In genomic region chr18:48951448-48952286, GRCh38 we compare ENCODE assay signal across 8 cellular contexts. TPM values are rescaled to one million over a fixed set of nuclear protein-coding genes. Genes with fewer than 3 reads are reported as not detected.
DNase-seq lines count a peak whose midpoint lies in the region; ATAC-seq and TF ChIP-seq lines count a peak whose summit lies in the region.

No MANE protein-coding gene starts in this region.

- TF ChIP-seq POLR2A in ovary (IDR thresholded peaks at IDR 0.05) (peak; percentile 59), upper lobe of left lung (IDR thresholded peaks at IDR 0.05) (peak in 3 of 4 donors; percentile 60 to 96 (median 95))

- peak overlapping the region; percentile 84 for H3K27ac Mint-ChIP-seq in activated naive CD8-positive, alpha-beta T cell treated with anti-CD3 and anti-CD28 coated beads for 36 hours

- peak; percentile 46 for ATAC-seq in SK-N-SH treated with all-trans-retinoic acid at 6 μM for 48 hours
- peak; percentile 83 to 89 for ATAC-seq in upper lobe of left lung (ENCODE audit: low FRiP score in 2 of 2)

- H3K4me1 ChIP-seq in HEK293 (ENCODE audit: control insufficient read depth, insufficient read depth, low read length) (peaks cover 18% of the 10 kb centered on the region), ovary (ENCODE audit: insufficient read depth) (peaks cover 11% of the 10 kb centered on the region), upper lobe of left lung (peaks cover 34 to 49% (median 40%) of the 10 kb centered on the region in 4 donors)

- peaks cover 0 to 28% of the 10 kb centered on the region in 2 experiments; a peak in 1 of 3 replicates for H3K36me3 ChIP-seq in HEK293 (ENCODE audit: control insufficient read depth in 2 of 2, insufficient read depth in 1 of 2, low read length in 2 of 2)
- H3K36me3 ChIP-seq in ovary, result no peaks in the 10 kb centered on the region
- peaks cover 0 to 13% (median 2%) of the 10 kb centered on the region in 4 donors for H3K36me3 ChIP-seq in upper lobe of left lung

- H3K4me1 Mint-ChIP-seq in activated naive CD8-positive, alpha-beta T cell treated with anti-CD3 and anti-CD28 coated beads for 36 hours, result peaks cover 24% of the 10 kb centered on the region

- H3K4me3 Mint-ChIP-seq in activated naive CD8-positive, alpha-beta T cell treated with anti-CD3 and anti-CD28 coated beads for 36 hours, result peak overlapping the region; percentile 89

- TF ChIP-seq EP300 in ovary (IDR thresholded peaks at IDR 0.05) (no peak), upper lobe of left lung (IDR thresholded peaks at IDR 0.05) (no peak)

- peak overlapping the region; percentile 100 for H3K27ac ChIP-seq in HEK293 (ENCODE audit: extremely low read depth, low read depth, low read length)
- peak overlapping the region; percentile 91 to 96 for H3K27ac ChIP-seq in ovary
- H3K27ac ChIP-seq in upper lobe of left lung, result peak overlapping the region; percentile 95 to 98 (median 96)

- DNase-seq in NAMALWA (ENCODE audit: low spot score), result peak; percentile 91
- peak; percentile 72 for DNase-seq in activated naive CD8-positive, alpha-beta T cell treated with anti-CD3 and anti-CD28 coated beads for 36 hours
- DNase-seq in head of caudate nucleus, result peak; percentile 64 to 92 (median 84)
- peak; percentile 82 to 91 (median 89) for DNase-seq in ovary
- peak; percentile 93 to 97 for DNase-seq in upper lobe of left lung

- POLR2A ChIA-PET in HEK293 (lab: Yijun Ruan, JAX), result interaction anchor here (0.6 to 12.3 kb wide), 42 partner anchors 8 to 535 kb away, joined by 3 to 252 read pairs (median 5); partner anchors contain the start of gene C18orf32

- H3K9me3 Mint-ChIP-seq in activated naive CD8-positive, alpha-beta T cell treated with anti-CD3 and anti-CD28 coated beads for 36 hours, result no peaks in the 10 kb centered on the region

- no peaks in the 10 kb centered on the region for H3K9me3 ChIP-seq in HEK293 (ENCODE audit: control insufficient read depth, insufficient read depth, low read depth, low read length)
- H3K9me3 ChIP-seq in ovary, result no peaks in the 10 kb centered on the region
- H3K9me3 ChIP-seq in upper lobe of left lung, result no peaks in the 10 kb centered on the region

- no peaks in the 10 kb centered on the region for H3K27me3 ChIP-seq in ovary
- no peaks in the 10 kb centered on the region for H3K27me3 ChIP-seq in upper lobe of left lung

- H3K4me3 ChIP-seq in GM08714 (ENCODE audit: low read length) (peak overlapping the region; percentile 81), HEK293 (ENCODE audit: low read depth, low read length) (peak overlapping the region; percentile 91), ovary (peak overlapping the region; percentile 77), upper lobe of left lung (peak overlapping the region; percentile 62 to 97 (median 85))

- H3K27me3 Mint-ChIP-seq in activated naive CD8-positive, alpha-beta T cell treated with anti-CD3 and anti-CD28 coated beads for 36 hours, result peaks cover 7% of the 10 kb centered on the region

- intact Hi-C loops in head of caudate nucleus (cut with DNase I), result loop anchor here (2.0 to 10.0 kb wide), 3 partner anchors 23 to 233 kb away; no protein-coding TSS in a partner anchor
- intact Hi-C loops in ovary (cut with DNase I), result loop anchor here in 2 of 4 donors (10.0 kb wide), 1 partner anchor 277 kb away; no protein-coding TSS in a partner anchor

- TF ChIP-seq CTCF in HEK293 (tag by site-specific recombination; IDR thresholded peaks at IDR 0.05) (peak; percentile 63; the same call in 1 of the 2 replicates), ovary (IDR thresholded peaks at IDR 0.05) (peak in 2 of 3 donors; percentile 50 to 73), upper lobe of left lung (IDR thresholded peaks at IDR 0.05) (peak in 5 of 6 experiments; percentile 5 to 66 (median 54))

- peaks cover 15% of the 10 kb centered on the region for H3K36me3 Mint-ChIP-seq in activated naive CD8-positive, alpha-beta T cell treated with anti-CD3 and anti-CD28 coated beads for 36 hours

- WGBS in ovary, 3 donors, result 1% methylated on average over 52 to 103 of the region's 106 CpGs
- WGBS in upper lobe of left lung, 2 donors, result 0% methylated on average over 17 to 73 of the region's 106 CpGs

- CTCF ChIA-PET in HEK293 (lab: Yijun Ruan, JAX), result interaction anchor here (0.6 to 2.1 kb wide), 12 partner anchors 12 to 959 kb away, joined by 3 to 6 read pairs (median 4); no protein-coding TSS in a partner anchor

TF ChIP-seq in HEK293, 187 proteins besides CTCF, POLR2A, EP300 and RAD21 (continues in another document):
- TF ChIP-seq ZBTB8A (tag by site-specific recombination; IDR thresholded peaks at IDR 0.05), result peak; percentile 81
- no peak; the same call in 1 of the 2 replicates for TF ChIP-seq ZNF76 (tag by site-specific recombination; IDR thresholded peaks at IDR 0.05; ENCODE audit: borderline replicate concordance, low read depth)
- no peak for TF ChIP-seq ZBTB7A (tag by site-specific recombination; IDR thresholded peaks at IDR 0.05; ENCODE audit: low read depth)
- no peak for TF ChIP-seq ZNF146 (tag by site-specific recombination; IDR thresholded peaks at IDR 0.05)
- TF ChIP-seq ZNF692 (tag by site-specific recombination; IDR thresholded peaks at IDR 0.05), result peak; percentile 73; the same call in 1 of the 2 replicates
- no peak for TF ChIP-seq SETDB1 (IDR thresholded peaks at IDR 0.05; ENCODE audit: insufficient read length, low read length)
- TF ChIP-seq MYNN (tag by site-specific recombination; IDR thresholded peaks at IDR 0.05; ENCODE audit: borderline replicate concordance), result no peak
- no peak for TF ChIP-seq ZNF132 (tag by site-specific recombination; IDR thresholded peaks at IDR 0.05; ENCODE audit: borderline replicate concordance)
- no peak for TF ChIP-seq FEZF1 (tag by site-specific recombination; IDR thresholded peaks at IDR 0.05)
- no peak for TF ChIP-seq HOXC10 (CRISPR knock-in tag; IDR thresholded peaks at IDR 0.05)
- no peak; the same call in 1 of the 2 replicates for TF ChIP-seq ZFHX2 (tag by site-specific recombination; conservative IDR thresholded peaks at IDR 0.05)
- no peak for TF ChIP-seq ZNF658 (tag by site-specific recombination; IDR thresholded peaks at IDR 0.05)

TF ChIP-seq in SK-N-SH treated with all-trans-retinoic acid at 6 μM for 48 hours, 23 proteins besides CTCF, POLR2A, EP300 and RAD21:
- TF ChIP-seq ZFP3 (CRISPR knock-in tag; IDR thresholded peaks at IDR 0.05) (peak; percentile 60; the same call in 1 of the 2 replicates), ZNF70 (CRISPR knock-in tag; IDR thresholded peaks at IDR 0.05) (no peak), ZNF565 (CRISPR knock-in tag; conservative IDR thresholded peaks at IDR 0.05; ENCODE audit: low read depth) (no peak), ARNTL (CRISPR knock-in tag; IDR thresholded peaks at IDR 0.05; ENCODE audit: borderline replicate concordance, low read depth) (no peak), GLIS3 (CRISPR knock-in tag; IDR thresholded peaks at IDR 0.05) (no peak), TSHZ2 (CRISPR knock-in tag; IDR thresholded peaks at IDR 0.05) (no peak)

RNA-seq across cellular contexts. Expression of gene SMAD7, which starts 0.9 kb away (rescaled TPM):
- total RNA-seq in activated naive CD8-positive, alpha-beta T cell treated with anti-CD3 and anti-CD28 coated beads for 36 hours, result 1 to 10 TPM; 9.0 to 9.4 TPM
- total RNA-seq in ovary, result 10 to 100 TPM; 10.7 to 36.5 (median 13.1) TPM
- 10 to 100 TPM; 13.7 to 18.9 TPM for polyA plus RNA-seq in ovary
- 10 to 100 TPM; 39.6 to 89.0 (median 61.5) TPM for total RNA-seq in upper lobe of left lung

Comparison
In these comparisons a context has a peak if more than half of its experiments do, and no peak if none do; other contexts are left out.
1. Peak in every context shown above with its lines: DNase-seq, ATAC-seq, H3K4me3 ChIP-seq and H3K27ac ChIP-seq.